ENCODE assay signal across 1 cellular context in the genomic region with DNA sequence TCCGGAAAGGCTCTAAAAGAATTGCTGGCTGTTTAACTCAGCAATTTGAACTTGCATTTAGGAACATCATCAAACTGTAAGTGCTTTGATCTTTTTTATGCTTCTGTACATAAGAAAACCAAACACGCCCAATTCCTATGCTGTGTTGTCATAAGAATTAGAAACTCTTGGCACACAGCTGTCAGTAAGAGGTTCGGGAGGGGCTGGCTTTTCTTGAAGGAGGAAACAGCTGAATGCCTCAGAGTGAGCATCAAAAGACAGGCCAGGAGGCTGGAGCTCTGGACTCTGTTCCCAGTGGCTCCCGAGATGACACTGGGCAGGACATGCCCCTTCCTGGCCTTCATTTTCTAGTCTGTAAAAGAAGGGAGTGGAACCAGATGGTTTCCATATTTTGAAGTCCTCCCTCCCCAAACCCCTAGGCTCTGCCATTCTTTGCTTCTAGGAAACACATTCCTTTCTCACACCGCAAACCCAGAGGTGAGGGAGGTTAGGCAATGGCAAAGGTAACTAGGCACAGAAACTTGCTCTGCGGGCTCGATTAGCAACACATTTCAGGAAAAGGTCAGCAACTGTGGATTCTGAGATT.
TF ChIP-seq lines count a peak whose summit lies in the region.

No MANE protein-coding gene starts in this region.

TF ChIP-seq in HepG2, 621 proteins besides CTCF, POLR2A, EP300 and RAD21 (continued from another document and continues in another):
- TF ChIP-seq, protein P1, sequence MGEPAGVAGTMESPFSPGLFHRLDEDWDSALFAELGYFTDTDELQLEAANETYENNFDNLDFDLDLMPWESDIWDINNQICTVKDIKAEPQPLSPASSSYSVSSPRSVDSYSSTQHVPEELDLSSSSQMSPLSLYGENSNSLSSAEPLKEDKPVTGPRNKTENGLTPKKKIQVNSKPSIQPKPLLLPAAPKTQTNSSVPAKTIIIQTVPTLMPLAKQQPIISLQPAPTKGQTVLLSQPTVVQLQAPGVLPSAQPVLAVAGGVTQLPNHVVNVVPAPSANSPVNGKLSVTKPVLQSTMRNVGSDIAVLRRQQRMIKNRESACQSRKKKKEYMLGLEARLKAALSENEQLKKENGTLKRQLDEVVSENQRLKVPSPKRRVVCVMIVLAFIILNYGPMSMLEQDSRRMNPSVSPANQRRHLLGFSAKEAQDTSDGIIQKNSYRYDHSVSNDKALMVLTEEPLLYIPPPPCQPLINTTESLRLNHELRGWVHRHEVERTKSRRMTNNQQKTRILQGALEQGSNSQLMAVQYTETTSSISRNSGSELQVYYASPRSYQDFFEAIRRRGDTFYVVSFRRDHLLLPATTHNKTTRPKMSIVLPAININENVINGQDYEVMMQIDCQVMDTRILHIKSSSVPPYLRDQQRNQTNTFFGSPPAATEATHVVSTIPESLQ (CRISPR knock-in tag; conservative IDR thresholded peaks at IDR 0.05): no peak
- TF ChIP-seq IRF2 (CRISPR knock-in tag; IDR thresholded peaks at IDR 0.05) (no peak), SOX6 (IDR thresholded peaks at IDR 0.05) (no peak), SOX6 (CRISPR knock-in tag; IDR thresholded peaks at IDR 0.05) (no peak), SRSF1 (optimal IDR thresholded peaks at IDR 0.05; ENCODE audit: low read depth, low read length) (no peak), DNMT1 (CRISPR knock-in tag; IDR thresholded peaks at IDR 0.05) (no peak), CBFB (CRISPR knock-in tag; IDR thresholded peaks at IDR 0.05) (no peak), ZNF34 (CRISPR knock-in tag; IDR thresholded peaks at IDR 0.05; ENCODE audit: borderline replicate concordance) (no peak), ZNF614 (CRISPR knock-in tag; IDR thresholded peaks at IDR 0.05; ENCODE audit: borderline replicate concordance) (no peak), CEBPB (IDR thresholded peaks at IDR 0.05; ENCODE audit: borderline replicate concordance, low read depth, low read length) (peak; percentile 8; the same call in 1 of the 2 replicates), HNRNPUL1 (IDR thresholded peaks at IDR 0.05; ENCODE audit: low read depth, low read length) (no peak), RARG (CRISPR knock-in tag; IDR thresholded peaks at IDR 0.05; ENCODE audit: low read depth) (no peak), FOXP1 (IDR thresholded peaks at IDR 0.05) (no peak), FOXP1 (CRISPR knock-in tag; IDR thresholded peaks at IDR 0.05) (no peak), ZNF660 (CRISPR knock-in tag; IDR thresholded peaks at IDR 0.05; ENCODE audit: borderline replicate concordance, low read depth) (no peak), SMC3 (IDR thresholded peaks at IDR 0.05; ENCODE audit: low read length) (no peak), BRD4 (CRISPR knock-in tag; IDR thresholded peaks at IDR 0.05) (0 out of 2 replicates have a peak, but pooled peaks have one; percentile 39), RNF2 (conservative IDR thresholded peaks at IDR 0.05; ENCODE audit: low read depth) (no peak), ZNF775 (CRISPR knock-in tag; IDR thresholded peaks at IDR 0.05; ENCODE audit: borderline replicate concordance) (no peak), ZNF44 (CRISPR knock-in tag; IDR thresholded peaks at IDR 0.05) (no peak), JDP2 (CRISPR knock-in tag; IDR thresholded peaks at IDR 0.05; ENCODE audit: borderline replicate concordance) (no peak), FLYWCH1 (CRISPR knock-in tag; IDR thresholded peaks at IDR 0.05) (no peak), SMAD3 (CRISPR knock-in tag; IDR thresholded peaks at IDR 0.05) (no peak), SAP130 (CRISPR knock-in tag; IDR thresholded peaks at IDR 0.05; ENCODE audit: low read depth) (peak; percentile 19), SRY (CRISPR knock-in tag; IDR thresholded peaks at IDR 0.05) (no peak), TCF7 (IDR thresholded peaks at IDR 0.05; ENCODE audit: low read depth) (peak; percentile 71), TBX2 (CRISPR knock-in tag; IDR thresholded peaks at IDR 0.05; ENCODE audit: borderline replicate concordance) (no peak), NAIF1 (CRISPR knock-in tag; IDR thresholded peaks at IDR 0.05; ENCODE audit: borderline replicate concordance) (no peak), HHEX (CRISPR knock-in tag; IDR thresholded peaks at IDR 0.05) (no peak)
- TF ChIP-seq, protein P2, sequence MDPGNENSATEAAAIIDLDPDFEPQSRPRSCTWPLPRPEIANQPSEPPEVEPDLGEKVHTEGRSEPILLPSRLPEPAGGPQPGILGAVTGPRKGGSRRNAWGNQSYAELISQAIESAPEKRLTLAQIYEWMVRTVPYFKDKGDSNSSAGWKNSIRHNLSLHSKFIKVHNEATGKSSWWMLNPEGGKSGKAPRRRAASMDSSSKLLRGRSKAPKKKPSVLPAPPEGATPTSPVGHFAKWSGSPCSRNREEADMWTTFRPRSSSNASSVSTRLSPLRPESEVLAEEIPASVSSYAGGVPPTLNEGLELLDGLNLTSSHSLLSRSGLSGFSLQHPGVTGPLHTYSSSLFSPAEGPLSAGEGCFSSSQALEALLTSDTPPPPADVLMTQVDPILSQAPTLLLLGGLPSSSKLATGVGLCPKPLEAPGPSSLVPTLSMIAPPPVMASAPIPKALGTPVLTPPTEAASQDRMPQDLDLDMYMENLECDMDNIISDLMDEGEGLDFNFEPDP (CRISPR knock-in tag; conservative IDR thresholded peaks at IDR 0.05): no peak
- TF ChIP-seq, protein P3, sequence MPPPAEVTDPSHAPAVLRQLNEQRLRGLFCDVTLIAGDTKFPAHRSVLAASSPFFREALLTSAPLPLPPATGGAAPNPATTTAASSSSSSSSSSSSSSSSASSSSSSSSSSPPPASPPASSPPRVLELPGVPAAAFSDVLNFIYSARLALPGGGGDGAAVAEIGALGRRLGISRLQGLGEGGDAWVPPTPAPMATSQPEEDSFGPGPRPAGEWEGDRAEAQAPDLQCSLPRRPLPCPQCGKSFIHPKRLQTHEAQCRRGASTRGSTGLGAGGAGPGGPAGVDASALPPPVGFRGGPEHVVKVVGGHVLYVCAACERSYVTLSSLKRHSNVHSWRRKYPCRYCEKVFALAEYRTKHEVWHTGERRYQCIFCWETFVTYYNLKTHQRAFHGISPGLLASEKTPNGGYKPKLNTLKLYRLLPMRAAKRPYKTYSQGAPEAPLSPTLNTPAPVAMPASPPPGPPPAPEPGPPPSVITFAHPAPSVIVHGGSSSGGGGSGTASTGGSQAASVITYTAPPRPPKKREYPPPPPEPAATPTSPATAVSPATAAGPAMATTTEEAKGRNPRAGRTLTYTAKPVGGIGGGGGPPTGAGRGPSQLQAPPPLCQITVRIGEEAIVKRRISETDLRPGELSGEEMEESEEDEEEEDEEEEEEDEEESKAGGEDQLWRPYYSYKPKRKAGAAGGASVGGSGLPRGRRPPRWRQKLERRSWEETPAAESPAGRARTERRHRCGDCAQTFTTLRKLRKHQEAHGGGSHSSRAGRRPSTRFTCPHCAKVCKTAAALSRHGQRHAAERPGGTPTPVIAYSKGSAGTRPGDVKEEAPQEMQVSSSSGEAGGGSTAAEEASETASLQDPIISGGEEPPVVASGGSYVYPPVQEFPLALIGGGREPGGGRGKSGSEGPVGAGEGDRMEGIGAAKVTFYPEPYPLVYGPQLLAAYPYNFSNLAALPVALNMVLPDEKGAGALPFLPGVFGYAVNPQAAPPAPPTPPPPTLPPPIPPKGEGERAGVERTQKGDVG (CRISPR knock-in tag; IDR thresholded peaks at IDR 0.05; ENCODE audit: borderline replicate concordance): no peak
- TF ChIP-seq, protein P4, sequence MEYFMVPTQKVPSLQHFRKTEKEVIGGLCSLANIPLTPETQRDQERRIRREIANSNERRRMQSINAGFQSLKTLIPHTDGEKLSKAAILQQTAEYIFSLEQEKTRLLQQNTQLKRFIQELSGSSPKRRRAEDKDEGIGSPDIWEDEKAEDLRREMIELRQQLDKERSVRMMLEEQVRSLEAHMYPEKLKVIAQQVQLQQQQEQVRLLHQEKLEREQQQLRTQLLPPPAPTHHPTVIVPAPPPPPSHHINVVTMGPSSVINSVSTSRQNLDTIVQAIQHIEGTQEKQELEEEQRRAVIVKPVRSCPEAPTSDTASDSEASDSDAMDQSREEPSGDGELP (IDR thresholded peaks at IDR 0.05; ENCODE audit: borderline replicate concordance, low read depth): peak; percentile 67; the same call in 1 of the 2 replicates
- TF ChIP-seq, protein P5, sequence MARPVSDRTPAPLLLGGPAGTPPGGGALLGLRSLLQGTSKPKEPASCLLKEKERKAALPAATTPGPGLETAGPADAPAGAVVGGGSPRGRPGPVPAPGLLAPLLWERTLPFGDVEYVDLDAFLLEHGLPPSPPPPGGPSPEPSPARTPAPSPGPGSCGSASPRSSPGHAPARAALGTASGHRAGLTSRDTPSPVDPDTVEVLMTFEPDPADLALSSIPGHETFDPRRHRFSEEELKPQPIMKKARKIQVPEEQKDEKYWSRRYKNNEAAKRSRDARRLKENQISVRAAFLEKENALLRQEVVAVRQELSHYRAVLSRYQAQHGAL (CRISPR knock-in tag; IDR thresholded peaks at IDR 0.05; ENCODE audit: not compliant biosample characterization): no peak
- TF ChIP-seq, protein P6, sequence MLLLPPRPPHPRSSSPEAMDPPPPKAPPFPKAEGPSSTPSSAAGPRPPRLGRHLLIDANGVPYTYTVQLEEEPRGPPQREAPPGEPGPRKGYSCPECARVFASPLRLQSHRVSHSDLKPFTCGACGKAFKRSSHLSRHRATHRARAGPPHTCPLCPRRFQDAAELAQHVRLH (CRISPR knock-in tag; IDR thresholded peaks at IDR 0.05; ENCODE audit: borderline replicate concordance, low read depth): no peak
- TF ChIP-seq, protein P7, sequence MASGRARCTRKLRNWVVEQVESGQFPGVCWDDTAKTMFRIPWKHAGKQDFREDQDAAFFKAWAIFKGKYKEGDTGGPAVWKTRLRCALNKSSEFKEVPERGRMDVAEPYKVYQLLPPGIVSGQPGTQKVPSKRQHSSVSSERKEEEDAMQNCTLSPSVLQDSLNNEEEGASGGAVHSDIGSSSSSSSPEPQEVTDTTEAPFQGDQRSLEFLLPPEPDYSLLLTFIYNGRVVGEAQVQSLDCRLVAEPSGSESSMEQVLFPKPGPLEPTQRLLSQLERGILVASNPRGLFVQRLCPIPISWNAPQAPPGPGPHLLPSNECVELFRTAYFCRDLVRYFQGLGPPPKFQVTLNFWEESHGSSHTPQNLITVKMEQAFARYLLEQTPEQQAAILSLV (CRISPR knock-in tag; IDR thresholded peaks at IDR 0.05; ENCODE audit: borderline replicate concordance): no peak
- TF ChIP-seq, protein P8, sequence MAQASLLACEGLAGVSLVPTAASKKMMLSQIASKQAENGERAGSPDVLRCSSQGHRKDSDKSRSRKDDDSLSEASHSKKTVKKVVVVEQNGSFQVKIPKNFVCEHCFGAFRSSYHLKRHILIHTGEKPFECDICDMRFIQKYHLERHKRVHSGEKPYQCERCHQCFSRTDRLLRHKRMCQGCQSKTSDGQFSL (CRISPR knock-in tag; IDR thresholded peaks at IDR 0.05): no peak
- TF ChIP-seq, protein P9, sequence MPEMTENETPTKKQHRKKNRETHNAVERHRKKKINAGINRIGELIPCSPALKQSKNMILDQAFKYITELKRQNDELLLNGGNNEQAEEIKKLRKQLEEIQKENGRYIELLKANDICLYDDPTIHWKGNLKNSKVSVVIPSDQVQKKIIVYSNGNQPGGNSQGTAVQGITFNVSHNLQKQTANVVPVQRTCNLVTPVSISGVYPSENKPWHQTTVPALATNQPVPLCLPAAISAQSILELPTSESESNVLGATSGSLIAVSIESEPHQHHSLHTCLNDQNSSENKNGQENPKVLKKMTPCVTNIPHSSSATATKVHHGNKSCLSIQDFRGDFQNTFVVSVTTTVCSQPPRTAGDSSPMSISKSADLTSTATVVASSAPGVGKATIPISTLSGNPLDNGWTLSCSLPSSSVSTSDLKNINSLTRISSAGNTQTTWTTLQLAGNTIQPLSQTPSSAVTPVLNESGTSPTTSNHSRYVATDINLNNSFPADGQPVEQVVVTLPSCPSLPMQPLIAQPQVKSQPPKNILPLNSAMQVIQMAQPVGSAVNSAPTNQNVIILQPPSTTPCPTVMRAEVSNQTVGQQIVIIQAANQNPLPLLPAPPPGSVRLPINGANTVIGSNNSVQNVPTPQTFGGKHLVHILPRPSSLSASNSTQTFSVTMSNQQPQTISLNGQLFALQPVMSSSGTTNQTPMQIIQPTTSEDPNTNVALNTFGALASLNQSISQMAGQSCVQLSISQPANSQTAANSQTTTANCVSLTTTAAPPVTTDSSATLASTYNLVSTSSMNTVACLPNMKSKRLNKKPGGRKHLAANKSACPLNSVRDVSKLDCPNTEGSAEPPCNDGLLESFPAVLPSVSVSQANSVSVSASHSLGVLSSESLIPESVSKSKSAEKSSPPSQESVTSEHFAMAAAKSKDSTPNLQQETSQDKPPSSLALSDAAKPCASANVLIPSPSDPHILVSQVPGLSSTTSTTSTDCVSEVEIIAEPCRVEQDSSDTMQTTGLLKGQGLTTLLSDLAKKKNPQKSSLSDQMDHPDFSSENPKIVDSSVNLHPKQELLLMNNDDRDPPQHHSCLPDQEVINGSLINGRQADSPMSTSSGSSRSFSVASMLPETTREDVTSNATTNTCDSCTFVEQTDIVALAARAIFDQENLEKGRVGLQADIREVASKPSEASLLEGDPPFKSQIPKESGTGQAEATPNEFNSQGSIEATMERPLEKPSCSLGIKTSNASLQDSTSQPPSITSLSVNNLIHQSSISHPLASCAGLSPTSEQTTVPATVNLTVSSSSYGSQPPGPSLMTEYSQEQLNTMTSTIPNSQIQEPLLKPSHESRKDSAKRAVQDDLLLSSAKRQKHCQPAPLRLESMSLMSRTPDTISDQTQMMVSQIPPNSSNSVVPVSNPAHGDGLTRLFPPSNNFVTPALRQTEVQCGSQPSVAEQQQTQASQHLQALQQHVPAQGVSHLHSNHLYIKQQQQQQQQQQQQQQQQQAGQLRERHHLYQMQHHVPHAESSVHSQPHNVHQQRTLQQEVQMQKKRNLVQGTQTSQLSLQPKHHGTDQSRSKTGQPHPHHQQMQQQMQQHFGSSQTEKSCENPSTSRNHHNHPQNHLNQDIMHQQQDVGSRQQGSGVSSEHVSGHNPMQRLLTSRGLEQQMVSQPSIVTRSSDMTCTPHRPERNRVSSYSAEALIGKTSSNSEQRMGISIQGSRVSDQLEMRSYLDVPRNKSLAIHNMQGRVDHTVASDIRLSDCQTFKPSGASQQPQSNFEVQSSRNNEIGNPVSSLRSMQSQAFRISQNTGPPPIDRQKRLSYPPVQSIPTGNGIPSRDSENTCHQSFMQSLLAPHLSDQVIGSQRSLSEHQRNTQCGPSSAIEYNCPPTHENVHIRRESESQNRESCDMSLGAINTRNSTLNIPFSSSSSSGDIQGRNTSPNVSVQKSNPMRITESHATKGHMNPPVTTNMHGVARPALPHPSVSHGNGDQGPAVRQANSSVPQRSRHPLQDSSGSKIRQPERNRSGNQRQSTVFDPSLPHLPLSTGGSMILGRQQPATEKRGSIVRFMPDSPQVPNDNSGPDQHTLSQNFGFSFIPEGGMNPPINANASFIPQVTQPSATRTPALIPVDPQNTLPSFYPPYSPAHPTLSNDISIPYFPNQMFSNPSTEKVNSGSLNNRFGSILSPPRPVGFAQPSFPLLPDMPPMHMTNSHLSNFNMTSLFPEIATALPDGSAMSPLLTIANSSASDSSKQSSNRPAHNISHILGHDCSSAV (CRISPR knock-in tag; IDR thresholded peaks at IDR 0.05; ENCODE audit: borderline replicate concordance): no peak
- TF ChIP-seq, protein P10, sequence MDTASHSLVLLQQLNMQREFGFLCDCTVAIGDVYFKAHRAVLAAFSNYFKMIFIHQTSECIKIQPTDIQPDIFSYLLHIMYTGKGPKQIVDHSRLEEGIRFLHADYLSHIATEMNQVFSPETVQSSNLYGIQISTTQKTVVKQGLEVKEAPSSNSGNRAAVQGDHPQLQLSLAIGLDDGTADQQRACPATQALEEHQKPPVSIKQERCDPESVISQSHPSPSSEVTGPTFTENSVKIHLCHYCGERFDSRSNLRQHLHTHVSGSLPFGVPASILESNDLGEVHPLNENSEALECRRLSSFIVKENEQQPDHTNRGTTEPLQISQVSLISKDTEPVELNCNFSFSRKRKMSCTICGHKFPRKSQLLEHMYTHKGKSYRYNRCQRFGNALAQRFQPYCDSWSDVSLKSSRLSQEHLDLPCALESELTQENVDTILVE (CRISPR knock-in tag; IDR thresholded peaks at IDR 0.05): 0 out of 2 replicates have a peak, but pooled peaks have one; percentile 49
